ENCODE assay signal across 1 cellular context in genomic region chr16:9647981-9648701, GRCh38.
TF ChIP-seq lines count a peak whose summit lies in the region.

No MANE protein-coding gene starts in this region.

TF ChIP-seq in H1, 55 proteins besides CTCF, POLR2A, EP300 and RAD21 (continued from another document):
- TF ChIP-seq, protein P1, sequence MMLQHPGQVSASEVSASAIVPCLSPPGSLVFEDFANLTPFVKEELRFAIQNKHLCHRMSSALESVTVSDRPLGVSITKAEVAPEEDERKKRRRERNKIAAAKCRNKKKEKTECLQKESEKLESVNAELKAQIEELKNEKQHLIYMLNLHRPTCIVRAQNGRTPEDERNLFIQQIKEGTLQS (IDR thresholded peaks at IDR 0.05; ENCODE audit: insufficient read depth, low read depth, low read length) = 0 out of 2 replicates have a peak, but pooled peaks have one; percentile 46
- TF ChIP-seq POLR2AphosphoS5 (IDR thresholded peaks at IDR 0.05; ENCODE audit: low read depth, low read length) = no peak
- no peak for TF ChIP-seq SIRT6 (IDR thresholded peaks at IDR 0.05; ENCODE audit: low read length)
- no peak for TF ChIP-seq CBX8 (IDR thresholded peaks at IDR 0.05; ENCODE audit: borderline replicate concordance, low read depth, low read length)
- TF ChIP-seq BRCA1 (IDR thresholded peaks at IDR 0.05; ENCODE audit: low read depth, low read length) = no peak
- no peak for TF ChIP-seq JUND (IDR thresholded peaks at IDR 0.05; ENCODE audit: low read length)
- TF ChIP-seq EZH2 (IDR thresholded peaks at IDR 0.05; ENCODE audit: low read depth, low read length, severe bottlenecking) = no peak
- peak; percentile 60; the same call in 1 of the 2 replicates for TF ChIP-seq ATF2 (IDR thresholded peaks at IDR 0.05; ENCODE audit: low read length)
- no peak for TF ChIP-seq CTBP2 (IDR thresholded peaks at IDR 0.05; ENCODE audit: borderline replicate concordance, insufficient read depth, insufficient read length, low read length)
- TF ChIP-seq EGR1 (IDR thresholded peaks at IDR 0.05; ENCODE audit: borderline replicate concordance, low read depth, low read length) = no peak
- no peak for TF ChIP-seq SRF (IDR thresholded peaks at IDR 0.05; ENCODE audit: low read depth, low read length)
- TF ChIP-seq SP4 (IDR thresholded peaks at IDR 0.05; ENCODE audit: low read length) = no peak
- no peak for TF ChIP-seq CHD2 (IDR thresholded peaks at IDR 0.05; ENCODE audit: low read length)
- no peak for TF ChIP-seq FOSL1 (IDR thresholded peaks at IDR 0.05; ENCODE audit: insufficient read depth, low read depth, low read length)
- no peak for TF ChIP-seq RNF2 (IDR thresholded peaks at IDR 0.05; ENCODE audit: borderline replicate concordance, low read depth, low read length, missing control alignments, poor library complexity, severe bottlenecking)
- no peak for TF ChIP-seq KDM5A (IDR thresholded peaks at IDR 0.05; ENCODE audit: low read length)
- no peak for TF ChIP-seq CHD7 (IDR thresholded peaks at IDR 0.05; ENCODE audit: insufficient replicate concordance, low read length)
- no peak for TF ChIP-seq E2F6 (IDR thresholded peaks at IDR 0.05)
- no peak for TF ChIP-seq HDAC2 (IDR thresholded peaks at IDR 0.05; ENCODE audit: borderline replicate concordance in 1 of 2, low read depth in 2 of 2, low read length in 2 of 2)
- 0 out of 4 replicates have a peak, but pooled peaks of 1 of the 2 experiments have one; percentile 67 for TF ChIP-seq SIN3A (conservative IDR thresholded peaks at IDR 0.05 in 1 of 2, IDR thresholded peaks at IDR 0.05 in 1 of 2; ENCODE audit: low read depth in 1 of 2, low read length in 2 of 2)
- peak; percentile 96 for TF ChIP-seq CEBPB (IDR thresholded peaks at IDR 0.05; ENCODE audit: low read depth, low read length)
- TF ChIP-seq KDM4A (IDR thresholded peaks at IDR 0.05; ENCODE audit: low read depth, low read length, severe bottlenecking) = no peak
- no peak for TF ChIP-seq TAF1 (IDR thresholded peaks at IDR 0.05; ENCODE audit: low read depth, low read length)
- no peak for TF ChIP-seq RBBP5 (IDR thresholded peaks at IDR 0.05; ENCODE audit: borderline replicate concordance, low read depth, low read length)
